Comparison of ENCODE assay signal across 8 cellular contexts in genomic region chr1:27568247-27569087, GRCh38. TPM values are rescaled to one million over a fixed set of nuclear protein-coding genes. Genes with fewer than 3 reads are reported as not detected.
DNase-seq lines count a peak whose midpoint lies in the region; ATAC-seq lines count a peak whose summit lies in the region.

No MANE protein-coding gene starts in this region.

- 9% methylated on average over 39 of the region's 66 CpGs for WGBS in mesenchymal stem cell

- H3K4me3 ChIP-seq in mesenchymal stem cell (ENCODE audit: insufficient read depth in 1 of 2, low read depth in 1 of 2, low read length in 2 of 2) = peak overlapping the region in 1 of 2 experiments; percentile 52

- peak overlapping the region; percentile 46 for H3K27ac Mint-ChIP-seq in activated CD8-positive, alpha-beta T cell treated with anti-CD3 and anti-CD28 coated beads, Interleukin-2, amount 10 ng/mL, durations not matched to agents 7 days and 5 days

- peak overlapping the region; percentile 38 for H2AK5ac ChIP-seq in mesenchymal stem cell (ENCODE audit: low read length, severe bottlenecking)

- H3K4me2 ChIP-seq in mesenchymal stem cell (ENCODE audit: low read length, poor library complexity, severe bottlenecking) = peak overlapping the region; percentile 50

- peaks cover 0 to 17% of the 10 kb centered on the region in 2 experiments for H3K36me3 ChIP-seq in mesenchymal stem cell (ENCODE audit: control insufficient read depth in 1 of 2, insufficient read depth in 2 of 2, low read depth in 1 of 2, low read length in 2 of 2)

- peak overlapping the region in 1 of 2 experiments; percentile 85 for H3K4ac ChIP-seq in mesenchymal stem cell (ENCODE audit: low read depth in 1 of 2, low read length in 2 of 2)

- no peak overlapping the region for H3K14ac ChIP-seq in mesenchymal stem cell (ENCODE audit: low read length in 2 of 2)

- H3K4me1 Mint-ChIP-seq in activated CD8-positive, alpha-beta T cell treated with anti-CD3 and anti-CD28 coated beads, Interleukin-2, amount 10 ng/mL, durations not matched to agents 7 days and 5 days (ENCODE audit: low read depth) = peaks cover 29% of the 10 kb centered on the region

- peak overlapping the region; percentile 49 for H3K9ac ChIP-seq in mesenchymal stem cell (ENCODE audit: low read length)

- H4K91ac ChIP-seq in mesenchymal stem cell (ENCODE audit: low read length) = peak overlapping the region; percentile 32

- no peaks in the 10 kb centered on the region for H3K9me3 Mint-ChIP-seq in activated CD8-positive, alpha-beta T cell treated with anti-CD3 and anti-CD28 coated beads, Interleukin-2, amount 10 ng/mL, durations not matched to agents 7 days and 5 days (ENCODE audit: insufficient read depth)

- DNase-seq in AG08395 (ENCODE audit: low spot score) (peak; percentile 93), NCI-H526 treated with DMSO at 0.1 percent for 48 hours (lab: John Stamatoyannopoulos, UW) (peak; percentile 91), mesenchymal stem cell (peak; percentile 91)
- DNase-seq in activated CD8-positive, alpha-beta T cell treated with anti-CD3 and anti-CD28 coated beads, Interleukin-2, amount 10 ng/mL, durations not matched to agents 7 days and 5 days = peak; percentile 94
- peak; percentile 90 for DNase-seq in effector CD4-positive, alpha-beta T cell
- DNase-seq in stimulated activated CD8-positive, alpha-beta memory T cell treated with anti-CD3 and anti-CD28 coated beads, Interleukin-15, amount 100 ng/mL, for 24 hours (ENCODE audit: low read depth) = peak; percentile 71

- peak overlapping the region; percentile 24 for H2BK120ac ChIP-seq in mesenchymal stem cell (ENCODE audit: low read depth, low read length)

- no peaks in the 10 kb centered on the region for H3K9me3 ChIP-seq in mesenchymal stem cell (ENCODE audit: control insufficient read depth, low read length)

- CTCF ChIA-PET in activated CD8-positive, alpha-beta T cell treated with anti-CD3 and anti-CD28 coated beads, Interleukin-2, amount 10 ng/mL, durations not matched to agents 7 days and 5 days (lab: Charles Lee) = interaction anchor here (0.6 to 10.5 kb wide), 23 partner anchors 9 to 272 kb away, joined by 3 to 113 read pairs (median 6); partner anchors contain the start of gene AHDC1

- POLR2A ChIA-PET in activated CD8-positive, alpha-beta T cell treated with anti-CD3 and anti-CD28 coated beads, Interleukin-2, amount 10 ng/mL, durations not matched to agents 7 days and 5 days (lab: Charles Lee) = interaction anchor here (0.6 to 1.7 kb wide), 6 partner anchors 12 to 95 kb away, joined by 3 to 5 read pairs (median 3); no protein-coding TSS in a partner anchor

- peak; percentile 79 for ATAC-seq in GM18873 (IDR thresholded peaks at IDR 0.05; ENCODE audit: low FRiP score, unreplicated experiment)
- peak; percentile 87 for ATAC-seq in HG03108 (IDR thresholded peaks at IDR 0.05; ENCODE audit: unreplicated experiment)
- peak; percentile 98 for ATAC-seq in activated CD8-positive, alpha-beta T cell treated with anti-CD3 and anti-CD28 coated beads, Interleukin-2, amount 10 ng/mL, durations not matched to agents 7 days and 5 days

- H2BK5ac ChIP-seq in mesenchymal stem cell (ENCODE audit: low read depth, low read length, poor library complexity, severe bottlenecking) = no peak overlapping the region

- H2BK15ac ChIP-seq in mesenchymal stem cell (ENCODE audit: low read depth, poor library complexity, severe bottlenecking) = peak overlapping the region; percentile 12

- no peak overlapping the region for H4K8ac ChIP-seq in mesenchymal stem cell (ENCODE audit: low read length)

- peak overlapping the region; percentile 30 to 81 for H3K18ac ChIP-seq in mesenchymal stem cell (ENCODE audit: low read depth in 1 of 2, low read length in 2 of 2)

- no peak overlapping the region for H2AFZ ChIP-seq in mesenchymal stem cell (ENCODE audit: low read depth, low read length)

- peak overlapping the region; percentile 64 for H3K4me3 Mint-ChIP-seq in activated CD8-positive, alpha-beta T cell treated with anti-CD3 and anti-CD28 coated beads, Interleukin-2, amount 10 ng/mL, durations not matched to agents 7 days and 5 days

- H3K27me3 ChIP-seq in mesenchymal stem cell (ENCODE audit: control insufficient read depth in 1 of 2, insufficient read depth in 1 of 2, low read length in 2 of 2) = no peaks in the 10 kb centered on the region

- H3K27me3 Mint-ChIP-seq in activated CD8-positive, alpha-beta T cell treated with anti-CD3 and anti-CD28 coated beads, Interleukin-2, amount 10 ng/mL, durations not matched to agents 7 days and 5 days (ENCODE audit: low read depth) = no peaks in the 10 kb centered on the region

- H3K36me3 Mint-ChIP-seq in activated CD8-positive, alpha-beta T cell treated with anti-CD3 and anti-CD28 coated beads, Interleukin-2, amount 10 ng/mL, durations not matched to agents 7 days and 5 days (ENCODE audit: low read depth) = no peaks in the 10 kb centered on the region

- H3K27ac ChIP-seq in mesenchymal stem cell (ENCODE audit: low read length, poor library complexity, severe bottlenecking) = peak overlapping the region; percentile 39

- H3K4me1 ChIP-seq in mesenchymal stem cell (ENCODE audit: control insufficient read depth, insufficient read depth, low read depth, low read length) = peaks cover 84% of the 10 kb centered on the region

- no peak overlapping the region for H3K23ac ChIP-seq in mesenchymal stem cell (ENCODE audit: low read length in 2 of 2)

- peaks cover 30% of the 10 kb centered on the region for H3K79me1 ChIP-seq in mesenchymal stem cell (replicated peaks; ENCODE audit: low read length, poor library complexity, severe bottlenecking)

- H2BK12ac ChIP-seq in mesenchymal stem cell (ENCODE audit: low read length in 2 of 2) = peak overlapping the region; percentile 40 to 61

RNA-seq across cellular contexts. Expression of gene AHDC1, which starts 35.5 kb away (rescaled TPM):
- 10 to 100 TPM; 20.9 to 22.7 TPM for total RNA-seq in activated CD8-positive, alpha-beta T cell treated with anti-CD3 and anti-CD28 coated beads, Interleukin-2, amount 10 ng/mL, durations not matched to agents 7 days and 5 days
- 27.0 TPM for polyA plus RNA-seq in mesenchymal stem cell (2013, experiment 1 of 2)
- polyA plus RNA-seq in mesenchymal stem cell (2013, experiment 2 of 2) = 24.1 TPM
